In the genomic region with DNA sequence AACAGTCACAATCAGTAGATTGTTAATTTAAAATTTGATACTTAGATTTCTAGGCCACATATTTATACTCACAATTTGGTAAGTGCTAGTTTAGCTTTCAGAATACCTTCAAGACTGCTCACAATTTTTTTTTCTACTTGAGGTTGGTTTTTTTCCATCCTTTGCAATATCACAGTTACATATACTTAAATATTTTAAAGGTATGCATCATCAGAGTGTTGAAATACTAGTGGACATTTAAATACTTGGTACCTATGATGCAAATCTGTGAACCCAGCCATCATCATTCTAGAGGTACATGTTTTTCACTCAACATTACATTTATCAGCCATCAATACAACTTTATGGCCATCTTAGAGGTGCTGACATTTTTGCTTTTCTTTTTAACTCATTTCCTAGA, we compare ENCODE assay signal across 21 cellular contexts. TPM values are rescaled to one million over a fixed set of nuclear protein-coding genes. Genes with fewer than 3 reads are reported as not detected.
DNase-seq lines count a peak whose midpoint lies in the region; ATAC-seq, FAIRE-seq and TF ChIP-seq lines count a peak whose summit lies in the region.
"Had no signal": no experiment of that assay in that cellular context is flagged by ENCODE, and none has a peak within 500 bp of the region (broad histone marks: within the 10 kb centered on the region; RNA-seq: fewer than 3 reads in every experiment).

No MANE protein-coding gene starts in this region.

- no peak overlapping the region for H4K5ac ChIP-seq in IMR-90 (ENCODE audit: low read depth, low read length)

- peaks cover 36% of the 10 kb centered on the region for H3K4me1 Mint-ChIP-seq in T-helper 2 cell treated with Interferon-gamma antibody and Interleukin-4, amounts not matched to agents 5 μg/mL and 100 μg/mL, for 36 hours (ENCODE audit: low read depth)
- H3K4me1 Mint-ChIP-seq in endothelial cell (ENCODE audit: unreplicated experiment): peaks cover 18% of the 10 kb centered on the region

- peaks cover 38% of the 10 kb centered on the region for H3K36me3 Mint-ChIP-seq in T-helper 2 cell treated with Interferon-gamma antibody and Interleukin-4, amounts not matched to agents 5 μg/mL and 100 μg/mL, for 36 hours (ENCODE audit: low read depth)
- H3K36me3 Mint-ChIP-seq in endothelial cell (ENCODE audit: low read depth, unreplicated experiment): peaks cover 13% of the 10 kb centered on the region

- H2BK5ac ChIP-seq in IMR-90 (ENCODE audit: low read depth, low read length, poor library complexity, severe bottlenecking): peak overlapping the region; percentile 48

- H3K9me3 ChIP-seq in IMR-90 (ENCODE audit: control insufficient read depth, insufficient read depth, low read length) (no peaks in the 10 kb centered on the region), prostate gland (no peaks in the 10 kb centered on the region), HepG2 (ENCODE audit: low read length) (no peaks in the 10 kb centered on the region)

- BruUV-seq in IMR-90 (replicated peaks; lab: Mats Ljungman, UMichigan) (no TSS peak), HepG2 (replicated peaks; lab: Mats Ljungman, UMichigan) (no TSS peak)

- H2AK9ac ChIP-seq in IMR-90 (replicated peaks; ENCODE audit: low read depth, low read length, poor library complexity): no peak overlapping the region

- H2AFZ ChIP-seq in IMR-90 (replicated peaks; ENCODE audit: low read length, poor library complexity) (no peak overlapping the region), HepG2 (ENCODE audit: low read length) (no peak overlapping the region)

- CTCF ChIA-PET in IMR-90 (lab: Yijun Ruan, JAX) (no interaction called here), HepG2 (lab: Yijun Ruan, JAX; ENCODE audit: low intra/inter-chr PET ratio, low total read pairs) (no interaction called here)

- H2BK15ac ChIP-seq in IMR-90 (ENCODE audit: low read depth, low read length): no peak overlapping the region

- in situ Hi-C loops in IMR-90 (cut with MboI; ENCODE audit: low sequenced_read_pairs) (no loop called here), HepG2 (cut with HindIII; ENCODE audit: extremely low pct_ligation_motif_present, low pct_unique_long_range_greater_than_20kb) (no loop called here)

- H3K4me2 ChIP-seq in IMR-90 (ENCODE audit: low read depth, low read length): no peak overlapping the region
- H3K4me2 ChIP-seq in HepG2 (ENCODE audit: low read depth, low read length): no peak overlapping the region

- intact Hi-C loops in IMR-90 (cut with micrococcal nuclease): no loop called here
- intact Hi-C loops in prostate gland (cut with DNase I): no loop called here
- intact Hi-C loops in HepG2 (cut with micrococcal nuclease; ENCODE audit: unreplicated experiment): no loop called here

- no peak for ATAC-seq in IMR-90 (ENCODE audit: low read depth)
- ATAC-seq in HepG2: no peak

- H4K20me1 ChIP-seq in IMR-90 (ENCODE audit: insufficient read depth, low read length): peaks cover 42% of the 10 kb centered on the region
- no peaks in the 10 kb centered on the region; the same call in none of the 2 replicates for H4K20me1 ChIP-seq in HepG2 (ENCODE audit: insufficient read depth, low read length)

- H3K56ac ChIP-seq in IMR-90 (ENCODE audit: extremely low read depth, insufficient read depth, low read length): no peak overlapping the region

- POLR2A ChIA-PET in IMR-90 (lab: Charles Lee; ENCODE audit: unreplicated experiment): no interaction called here
- POLR2A ChIA-PET in HepG2 (lab: Yijun Ruan, JAX): no interaction called here

- H3K23ac ChIP-seq in IMR-90 (ENCODE audit: low read depth, low read length): 0 out of 2 replicates have a peak overlapping the region, but pooled peaks have one; percentile 20

- no peaks in the 10 kb centered on the region for H3K27me3 Mint-ChIP-seq in T-helper 2 cell treated with Interferon-gamma antibody and Interleukin-4, amounts not matched to agents 5 μg/mL and 100 μg/mL, for 36 hours (ENCODE audit: low read depth)
- peaks cover 4% of the 10 kb centered on the region for H3K27me3 Mint-ChIP-seq in endothelial cell (ENCODE audit: unreplicated experiment)

- H3K36me3 ChIP-seq in IMR-90 (ENCODE audit: control insufficient read depth, insufficient read depth, low read length) (peaks cover 18% of the 10 kb centered on the region), prostate gland (no peaks in the 10 kb centered on the region), HepG2 (replicated peaks in 1 of 2; ENCODE audit: control insufficient read depth in 1 of 2, insufficient read depth in 2 of 2, low read length in 2 of 2) (peaks cover 3 to 30% of the 10 kb centered on the region in 2 experiments; a peak in 3 of 5 replicates)

- H3K14ac ChIP-seq in IMR-90 (replicated peaks; ENCODE audit: low read depth, low read length): no peak overlapping the region

- H2AK5ac ChIP-seq in IMR-90 (ENCODE audit: low read depth, low read length): no peak overlapping the region

- H3K4ac ChIP-seq in IMR-90 (ENCODE audit: low read depth, low read length): no peak overlapping the region

- no peak overlapping the region for H3K9ac ChIP-seq in IMR-90 (ENCODE audit: low read depth, low read length)
- H3K9ac ChIP-seq in HepG2 (ENCODE audit: insufficient read depth, low read depth, low read length): no peak overlapping the region

- DNase-seq in T-helper 2 cell treated with Interferon-gamma antibody and Interleukin-4, amounts not matched to agents 5 μg/mL and 100 μg/mL, for 36 hours (ENCODE audit: low spot score): no peak
- DNase-seq in T-helper 2 cell (no peak), AG10803 (ENCODE audit: low read depth) (peak; percentile 8), IMR-90 (peak; percentile 35), endothelial cell (ENCODE audit: low spot score) (no peak), NCI-H82 (lab: John Stamatoyannopoulos, UW) (no peak), prostate gland (ENCODE audit: low spot score) (no peak), HepG2 (ENCODE audit: low spot score) (no peak)
- DNase-seq: Calu3, H9, KG1, NCI-H1105 treated with DMSO at 0.1 percent for 48 hours, NCI-H1930, NCI-H2171 treated with DMSO at 0.1 percent for 48 hours, NCI-H510A treated with DMSO at 0.1 percent for 48 hours, SHP77 treated with DMSO at 0.1 percent for 48 hours had no signal

- peak overlapping the region; percentile 22 for H3K4me3 Mint-ChIP-seq in T-helper 2 cell treated with Interferon-gamma antibody and Interleukin-4, amounts not matched to agents 5 μg/mL and 100 μg/mL, for 36 hours
- no peak overlapping the region for H3K4me3 Mint-ChIP-seq in endothelial cell (ENCODE audit: unreplicated experiment)
- H3K4me3 Mint-ChIP-seq: H9 had no signal

- peaks cover 1% of the 10 kb centered on the region; the same call in 1 of the 2 replicates for H3K4me1 ChIP-seq in IMR-90 (ENCODE audit: control insufficient read depth, insufficient read depth, low read length)
- H3K4me1 ChIP-seq in prostate gland (replicated peaks): no peaks in the 10 kb centered on the region
- peaks cover 36% of the 10 kb centered on the region for H3K4me1 ChIP-seq in HepG2 (ENCODE audit: insufficient read depth, low read length)

- H4K8ac ChIP-seq in IMR-90 (ENCODE audit: low read depth in 2 of 2, low read length in 2 of 2): no peak overlapping the region

- TF ChIP-seq RAD21 in IMR-90 (IDR thresholded peaks at IDR 0.05; ENCODE audit: low read length) (no peak), HepG2 (CRISPR knock-in tag; IDR thresholded peaks at IDR 0.05) (no peak)

- H2BK20ac ChIP-seq in IMR-90 (ENCODE audit: low read depth, low read length): no peak overlapping the region

- dilution Hi-C loops in IMR-90 (cut with HindIII; ENCODE audit: low sequenced_read_pairs, unreplicated experiment): no loop called here

- H3K9me1 ChIP-seq in IMR-90 (ENCODE audit: insufficient read depth, low read length): peaks cover 10% of the 10 kb centered on the region; the same call in 1 of the 2 replicates

- H3K18ac ChIP-seq in IMR-90 (ENCODE audit: low read depth, low read length): no peak overlapping the region

- H3K4me3 ChIP-seq in AG10803 (ENCODE audit: low read length) (no peak overlapping the region), IMR-90 (ENCODE audit: insufficient read depth, low read depth, low read length) (no peak overlapping the region), prostate gland (no peak overlapping the region), HepG2 (replicated peaks in 1 of 3; ENCODE audit: insufficient read depth in 1 of 3, low read depth in 2 of 3, low read length in 3 of 3) (no peak overlapping the region)
- H3K4me3 ChIP-seq: GM12878 had no signal

- no peak overlapping the region for H4K91ac ChIP-seq in IMR-90 (ENCODE audit: insufficient read depth, low read depth, low read length)

- no peak for TF ChIP-seq POLR2A in IMR-90 (IDR thresholded peaks at IDR 0.05; ENCODE audit: low read depth, low read length)
- TF ChIP-seq POLR2A in prostate gland (IDR thresholded peaks at IDR 0.05): no peak
- TF ChIP-seq POLR2A in HepG2 (IDR thresholded peaks at IDR 0.05; ENCODE audit: insufficient read depth in 1 of 2, low read depth in 2 of 2, low read length in 2 of 2): no peak

- TF ChIP-seq CTCF in AG10803 (conservative IDR thresholded peaks at IDR 0.05; ENCODE audit: low read length) (no peak), IMR-90 (conservative IDR thresholded peaks at IDR 0.05; ENCODE audit: low read depth, low read length) (no peak), endothelial cell (IDR thresholded peaks at IDR 0.05; ENCODE audit: unreplicated experiment) (no peak), prostate gland (IDR thresholded peaks at IDR 0.05) (no peak), HepG2 (CRISPR knock-in tag; IDR thresholded peaks at IDR 0.05) (no peak)

- FAIRE-seq in HepG2 (lab: Jason Lieb, UNC): no peak
- FAIRE-seq: GM12878, GM18507, HTR-8/SVneo, RCC 7860 had no signal

- no peak overlapping the region for H3K27ac ChIP-seq in IMR-90 (ENCODE audit: insufficient read depth, low read length)
- no peak overlapping the region for H3K27ac ChIP-seq in prostate gland
- H3K27ac ChIP-seq in HepG2 (ENCODE audit: extremely low read length, insufficient read depth, low read length): no peak overlapping the region
- H3K27ac ChIP-seq: C4-2B had no signal

- TF ChIP-seq EP300 in HepG2 (IDR thresholded peaks at IDR 0.05; ENCODE audit: low read depth in 2 of 2, low read length in 2 of 2) (no peak), HepG2 (CRISPR knock-in tag; IDR thresholded peaks at IDR 0.05; ENCODE audit: borderline replicate concordance) (no peak)

- no peaks in the 10 kb centered on the region for H3K9me3 Mint-ChIP-seq in T-helper 2 cell treated with Interferon-gamma antibody and Interleukin-4, amounts not matched to agents 5 μg/mL and 100 μg/mL, for 36 hours
- no peaks in the 10 kb centered on the region for H3K9me3 Mint-ChIP-seq in endothelial cell (ENCODE audit: unreplicated experiment)
- H3K9me3 Mint-ChIP-seq: H9 had no signal

- no peak overlapping the region for H2BK120ac ChIP-seq in IMR-90 (ENCODE audit: low read depth, low read length)

- H3K79me2 ChIP-seq in HepG2 (ENCODE audit: insufficient read depth, low read length): peaks cover 98% of the 10 kb centered on the region

- H3K27me3 ChIP-seq in IMR-90 (ENCODE audit: control insufficient read depth, insufficient read depth, low read length) (no peaks in the 10 kb centered on the region), prostate gland (replicated peaks; ENCODE audit: insufficient read depth) (no peaks in the 10 kb centered on the region), HepG2 (ENCODE audit: control insufficient read depth in 1 of 2, insufficient read depth in 2 of 2, low read length in 2 of 2) (no peaks in the 10 kb centered on the region)

- H3K27ac Mint-ChIP-seq in T-helper 2 cell treated with Interferon-gamma antibody and Interleukin-4, amounts not matched to agents 5 μg/mL and 100 μg/mL, for 36 hours: peak overlapping the region; percentile 59
- H3K27ac Mint-ChIP-seq in endothelial cell (ENCODE audit: unreplicated experiment): peak overlapping the region; percentile 13
- H3K27ac Mint-ChIP-seq: H9 had no signal

- H3K79me1 ChIP-seq in IMR-90 (ENCODE audit: low read depth in 1 of 2, low read length in 2 of 2): peaks cover 5 to 36% of the 10 kb centered on the region in 2 experiments; a peak in 3 of 4 replicates

RNA-seq across cellular contexts. Expression of a gene that starts 6.2 kb away (rescaled TPM):
- total RNA-seq in IMR-90 (2012; rRNA removed) (17.4 and 28.1 TPM in 2 replicates), endothelial cell (ENCODE audit: unreplicated experiment) (27.2 TPM), prostate gland (10 to 100 TPM; 10.7 to 18.6 TPM), HepG2 (2016; rRNA removed; fragmentation: Illumina TruSeq; extraction: Trizol) (32.7 and 54.1 TPM in 2 replicates)
- polyA plus RNA-seq in IMR-90 (2012; rRNA removed) (8.5 and 11.1 TPM in 2 replicates), HepG2 (2011; rRNA removed) (7.5 and 10.3 TPM in 2 replicates)
- 1.5 and 3.0 TPM in 2 replicates for polyA plus RNA-seq in IMR-90 (2012; cell fraction: cytosol; rRNA removed)
- 1.0 and 5.1 TPM in 2 replicates for polyA plus RNA-seq in IMR-90 (2012; cell fraction: nucleus; rRNA removed; ENCODE audit: low replicate concordance)
- total RNA-seq in HepG2 (2016; cell fraction: cytosol; rRNA removed; fragmentation: Illumina TruSeq; extraction: Trizol; ENCODE audit: low read depth): 6.3 and 7.2 TPM in 2 replicates
- 33.6 and 56.2 TPM in 2 replicates for total RNA-seq in HepG2 (2016; cell fraction: insoluble cytoplasmic fraction; rRNA removed; fragmentation: Illumina TruSeq; extraction: Trizol)
- 13.8 and 19.0 TPM in 2 replicates for total RNA-seq in HepG2 (2016; cell fraction: membrane; rRNA removed; fragmentation: Illumina TruSeq; extraction: Trizol)
- total RNA-seq in HepG2 (2016; cell fraction: nucleus; rRNA removed; fragmentation: Illumina TruSeq; extraction: Trizol): 30.8 and 31.2 TPM in 2 replicates
- 3.3 and 5.2 TPM in 2 replicates for polyA plus RNA-seq in HepG2 (2011; cell fraction: cytosol; rRNA removed)
- 5.3 and 7.6 TPM in 2 replicates for polyA plus RNA-seq in HepG2 (2011; cell fraction: nucleus; rRNA removed)
- 7.8 and 12.7 TPM in 2 replicates for polyA plus RNA-seq in HepG2 (2012)
- polyA plus RNA-seq in HepG2 (2016; cell fraction: cytosol; fragmentation: Illumina TruSeq; extraction: Trizol; ENCODE audit: low read depth): 1.8 and 1.9 TPM in 2 replicates
- 43.1 and 49.1 TPM in 2 replicates for polyA plus RNA-seq in HepG2 (2016; cell fraction: insoluble cytoplasmic fraction; fragmentation: Illumina TruSeq; extraction: Trizol; ENCODE audit: low read depth)
- 5.4 and 6.1 TPM in 2 replicates for polyA plus RNA-seq in HepG2 (2016; cell fraction: membrane; fragmentation: Illumina TruSeq; extraction: Trizol; ENCODE audit: low read depth)
- 31.4 and 32.6 TPM in 2 replicates for polyA plus RNA-seq in HepG2 (2016; cell fraction: nucleus; fragmentation: Illumina TruSeq; extraction: Trizol; ENCODE audit: insufficient read depth, low read depth)
- polyA minus RNA-seq in HepG2 (2011; rRNA and poly(A)+ RNA removed; ENCODE audit: low replicate concordance): 2.3 and 3.8 TPM in 2 replicates
- 7.3 and 9.4 TPM in 2 replicates for polyA minus RNA-seq in HepG2 (2011; cell fraction: cytosol; rRNA and poly(A)+ RNA removed)
- 24.2 and 25.4 TPM in 2 replicates for polyA minus RNA-seq in HepG2 (2011; cell fraction: nucleus; rRNA and poly(A)+ RNA removed)

RNA-seq across cellular contexts. Expression of a gene that starts 9.6 kb away (rescaled TPM):
- total RNA-seq in IMR-90 (2012; rRNA removed) (94.5 and 116 TPM in 2 replicates), endothelial cell (ENCODE audit: unreplicated experiment) (270 TPM), prostate gland (100 to 1,000 TPM in 1 of 2 donors, 10 to 100 TPM in 1; 71.5 to 135 TPM), HepG2 (2016; rRNA removed; fragmentation: Illumina TruSeq; extraction: Trizol) (104 and 118 TPM in 2 replicates)
- polyA plus RNA-seq in IMR-90 (2012; rRNA removed) (141 and 149 TPM in 2 replicates), HepG2 (2011; rRNA removed) (330 and 381 TPM in 2 replicates)
- polyA plus RNA-seq in IMR-90 (2012; cell fraction: cytosol; rRNA removed): 59.7 and 69.7 TPM in 2 replicates
- 618 and 1,051 TPM in 2 replicates for polyA plus RNA-seq in IMR-90 (2012; cell fraction: nucleus; rRNA removed; ENCODE audit: low replicate concordance)
- total RNA-seq in HepG2 (2016; cell fraction: cytosol; rRNA removed; fragmentation: Illumina TruSeq; extraction: Trizol; ENCODE audit: low read depth): 16.2 and 19.1 TPM in 2 replicates
- total RNA-seq in HepG2 (2016; cell fraction: insoluble cytoplasmic fraction; rRNA removed; fragmentation: Illumina TruSeq; extraction: Trizol): 95.0 and 121 TPM in 2 replicates
- total RNA-seq in HepG2 (2016; cell fraction: membrane; rRNA removed; fragmentation: Illumina TruSeq; extraction: Trizol): 28.8 and 33.7 TPM in 2 replicates
- total RNA-seq in HepG2 (2016; cell fraction: nucleus; rRNA removed; fragmentation: Illumina TruSeq; extraction: Trizol): 297 and 316 TPM in 2 replicates
- 89.8 and 90.5 TPM in 2 replicates for polyA plus RNA-seq in HepG2 (2011; cell fraction: cytosol; rRNA removed)
- 956 and 974 TPM in 2 replicates for polyA plus RNA-seq in HepG2 (2011; cell fraction: nucleus; rRNA removed)
- polyA plus RNA-seq in HepG2 (2012): 143 and 191 TPM in 2 replicates
- polyA plus RNA-seq in HepG2 (2016; cell fraction: cytosol; fragmentation: Illumina TruSeq; extraction: Trizol; ENCODE audit: low read depth): 7.5 and 9.6 TPM in 2 replicates
- polyA plus RNA-seq in HepG2 (2016; cell fraction: insoluble cytoplasmic fraction; fragmentation: Illumina TruSeq; extraction: Trizol; ENCODE audit: low read depth): 116 and 122 TPM in 2 replicates
- 14.3 and 17.1 TPM in 2 replicates for polyA plus RNA-seq in HepG2 (2016; cell fraction: membrane; fragmentation: Illumina TruSeq; extraction: Trizol; ENCODE audit: low read depth)
- 818 and 829 TPM in 2 replicates for polyA plus RNA-seq in HepG2 (2016; cell fraction: nucleus; fragmentation: Illumina TruSeq; extraction: Trizol; ENCODE audit: insufficient read depth, low read depth)
- polyA minus RNA-seq in HepG2 (2011; rRNA and poly(A)+ RNA removed; ENCODE audit: low replicate concordance): 353 and 396 TPM in 2 replicates
- 60.7 and 64.4 TPM in 2 replicates for polyA minus RNA-seq in HepG2 (2011; cell fraction: cytosol; rRNA and poly(A)+ RNA removed)
- 711 and 766 TPM in 2 replicates for polyA minus RNA-seq in HepG2 (2011; cell fraction: nucleus; rRNA and poly(A)+ RNA removed)

Comparison
In these comparisons a context has a peak if more than half of its experiments do, and no peak if none do; other contexts are left out.
1. DNase-seq: peak in AG10803 (single experiment) and IMR-90 (single experiment); none in T-helper 2 cell treated with Interferon-gamma antibody and Interleukin-4, amounts not matched to agents 5 μg/mL and 100 μg/mL, for 36 hours (single experiment), T-helper 2 cell (0 of 5), endothelial cell (single experiment), NCI-H82 (single experiment), prostate gland (single experiment) and HepG2 (single experiment).